Comparison of ENCODE assay signal across 21 cellular contexts in the genomic region with DNA sequence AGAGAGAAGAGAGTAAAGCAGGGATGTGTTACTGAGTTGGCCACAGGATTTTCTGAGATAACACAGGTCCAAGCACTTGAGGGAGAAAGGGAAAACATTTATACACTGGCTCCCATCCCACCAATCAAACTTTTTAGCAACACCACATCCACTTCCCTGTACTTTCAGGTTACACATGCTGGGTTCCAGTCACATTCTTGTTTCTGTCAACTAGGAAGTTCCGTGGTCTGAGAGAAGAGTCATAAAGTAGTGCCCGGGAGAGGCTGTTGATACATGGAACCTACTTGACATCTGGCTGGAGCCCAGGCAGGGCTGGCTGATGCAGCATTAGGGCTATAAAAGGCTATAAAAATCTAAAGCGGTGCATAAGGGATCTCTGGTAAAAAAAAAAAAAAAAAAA.
DNase-seq lines count a peak whose midpoint lies in the region; ATAC-seq and TF ChIP-seq lines count a peak whose summit lies in the region.
"Had no signal": no experiment of that assay in that cellular context is flagged by ENCODE, and none has a peak within 500 bp of the region (broad histone marks: within the 10 kb centered on the region; RNA-seq: fewer than 3 reads in every experiment).

No MANE protein-coding gene starts in this region.

- peak; percentile 92 for ATAC-seq in mucosa of descending colon
- no peak for ATAC-seq in GM19035 (IDR thresholded peaks at IDR 0.05; ENCODE audit: unreplicated experiment)
- ATAC-seq: activated T-cell treated with anti-CD3 and anti-CD28 coated beads, Interleukin-2, amount 50 U/mL, for 72 hours; K562 had no signal

- H3K9me3 ChIP-seq in cardiac muscle cell (ENCODE audit: low read depth) (no peaks in the 10 kb centered on the region), esophagus muscularis mucosa (peaks cover 0 to 4% (median 0%) of the 10 kb centered on the region in 4 donors), mucosa of descending colon (no peaks in the 10 kb centered on the region)
- H3K9me3 ChIP-seq: SK-N-SH had no signal

- WGBS in esophagus muscularis mucosa: 40% methylated on average over 3 of the region's 3 CpGs

- H3K36me3 ChIP-seq in cardiac muscle cell: no peaks in the 10 kb centered on the region
- H3K36me3 ChIP-seq in esophagus muscularis mucosa: no peaks in the 10 kb centered on the region
- H3K36me3 ChIP-seq in mucosa of descending colon (ENCODE audit: low read depth): no peaks in the 10 kb centered on the region

- H3K27me3 ChIP-seq in cardiac muscle cell: no peaks in the 10 kb centered on the region
- no peaks in the 10 kb centered on the region for H3K27me3 ChIP-seq in esophagus muscularis mucosa

- no peak for TF ChIP-seq CTCF in cardiac muscle cell (IDR thresholded peaks at IDR 0.05; ENCODE audit: low read depth, low read length)
- TF ChIP-seq CTCF in esophagus muscularis mucosa (IDR thresholded peaks at IDR 0.05): no peak
- no peak for TF ChIP-seq CTCF in mucosa of descending colon (IDR thresholded peaks at IDR 0.05)

- DNase-seq in cardiac muscle cell (ENCODE audit: low read depth in 1 of 2, low spot score in 1 of 2): peak in 1 of 2 donors; percentile 77
- DNase-seq in cardiac septum (ENCODE audit: low spot score): no peak
- DNase-seq in esophagus muscularis mucosa (ENCODE audit: extremely low spot score): no peak
- peak; percentile 44 to 59 (median 48) for DNase-seq in mucosa of descending colon
- DNase-seq in COLO829 (ENCODE audit: low spot score): no peak
- no peak for DNase-seq in pons (ENCODE audit: low spot score)
- DNase-seq: activated CD4-positive, alpha-beta T cell treated with anti-CD3 and anti-CD28 coated beads, Interleukin-2, amount 10 ng/mL, durations not matched to agents 24 days and 14 days; activated naive CD4-positive, alpha-beta T cell treated with anti-CD3 and anti-CD28 coated beads, Interleukin-2, amount 50 U/mL, for 16 hours; activated T-cell treated with anti-CD3 and anti-CD28 coated beads, Interleukin-2, amount 50 U/mL, for 72 hours; GDM1; HCEC 1CT; hippocampal formation; mammary epithelial cell; NCI-H1694; NCI-H2227 treated with DMSO at 0.1 percent for 48 hours; SK-N-SH; stimulated activated CD4-positive, alpha-beta T cell treated with anti-CD3 and anti-CD28 coated beads, Interleukin-12 subunit alpha, Interleukin-12 subunit beta, amount 100 ng/mL, for 4 hours; T-helper 2 cell had no signal

- H3K4me1 ChIP-seq in cardiac muscle cell (ENCODE audit: low read depth): peaks cover 12% of the 10 kb centered on the region
- peaks cover 0 to 12% (median 8%) of the 10 kb centered on the region in 4 donors for H3K4me1 ChIP-seq in esophagus muscularis mucosa
- no peaks in the 10 kb centered on the region for H3K4me1 ChIP-seq in mucosa of descending colon (ENCODE audit: low read depth)

- intact Hi-C loops in cardiac septum (cut with DNase I): no loop called here
- intact Hi-C loops in esophagus muscularis mucosa (cut with DNase I): no loop called here
- intact Hi-C loops in mucosa of descending colon (cut with DNase I, micrococcal nuclease): no loop called here

- H3K27ac ChIP-seq in cardiac muscle cell (peak overlapping the region; percentile 73), esophagus muscularis mucosa (replicated peaks in 1 of 4) (peak overlapping the region; percentile 55 to 75 (median 70))
- H3K27ac ChIP-seq: epithelial cell of prostate had no signal

- TF ChIP-seq EP300 in esophagus muscularis mucosa (IDR thresholded peaks at IDR 0.05): no peak

- H3K4me3 ChIP-seq in cardiac muscle cell (no peak overlapping the region), esophagus muscularis mucosa (peak overlapping the region in 2 of 4 donors; percentile 14 to 23), mucosa of descending colon (no peak overlapping the region)
- H3K4me3 ChIP-seq: K562 had no signal

- no peak for TF ChIP-seq POLR2A in esophagus muscularis mucosa (IDR thresholded peaks at IDR 0.05; ENCODE audit: low read depth)

Comparison
In these comparisons a context has a peak if more than half of its experiments do, and no peak if none do; other contexts are left out.
1. DNase-seq: peak in mucosa of descending colon (3 of 3); none in cardiac septum (single experiment), esophagus muscularis mucosa (single experiment), COLO829 (single experiment) and pons (single experiment).